In the genomic region with DNA sequence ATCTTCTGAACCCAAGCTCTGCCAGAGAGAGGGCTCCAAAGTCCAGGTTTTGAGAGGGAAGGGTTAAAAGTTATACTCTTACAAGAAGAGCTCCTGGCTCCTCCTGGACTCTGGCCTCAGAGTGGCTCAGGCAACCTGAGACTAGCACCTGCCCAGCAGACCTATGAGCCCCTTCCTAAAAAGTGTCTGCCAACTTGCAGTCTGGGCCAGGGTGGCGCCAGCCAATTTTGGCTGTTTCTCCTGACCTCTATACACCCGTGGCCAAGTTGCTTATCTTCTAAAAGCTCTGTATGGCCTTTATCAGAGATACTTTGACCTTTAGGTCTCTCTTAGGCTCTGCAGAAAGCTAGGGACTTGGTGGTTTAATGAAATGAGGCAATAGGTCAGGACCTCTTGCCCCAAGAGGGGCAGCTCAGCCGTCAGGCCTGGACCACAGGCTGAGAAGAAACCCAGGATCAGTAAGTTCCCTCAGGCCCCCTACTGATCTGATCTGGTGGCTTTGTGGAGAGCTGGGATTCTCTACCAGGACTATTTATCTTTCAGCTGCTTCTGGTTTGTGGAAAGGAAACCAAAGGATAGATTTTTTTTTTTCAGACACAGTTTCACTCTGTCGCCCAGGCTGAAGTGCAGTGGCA, we compare ENCODE assay signal across 9 cellular contexts. TPM values are rescaled to one million over a fixed set of nuclear protein-coding genes. Genes with fewer than 3 reads are reported as not detected.
DNase-seq lines count a peak whose midpoint lies in the region; ATAC-seq, FAIRE-seq and TF ChIP-seq lines count a peak whose summit lies in the region.
"Had no signal": no experiment of that assay in that cellular context is flagged by ENCODE, and none has a peak within 500 bp of the region (broad histone marks: within the 10 kb centered on the region; RNA-seq: fewer than 3 reads in every experiment).

No MANE protein-coding gene starts in this region.

- peak overlapping the region; percentile 86 to 94 for H3K27ac ChIP-seq in small intestine (ENCODE audit: low read depth in 1 of 2, low read length in 1 of 2)

- no peaks in the 10 kb centered on the region for H3K27me3 ChIP-seq in small intestine (ENCODE audit: control insufficient read depth in 2 of 2, insufficient read depth in 2 of 2, low read length in 2 of 2)

- WGBS in small intestine, 3 donors, result 13 to 40% (median 25%) methylated on average over 4 of the region's 4 CpGs

- no peak for FAIRE-seq in small intestine (lab: Jason Lieb, UNC)
- FAIRE-seq: urothelium cell line had no signal

- H3K4me1 ChIP-seq in small intestine (ENCODE audit: control insufficient read depth in 2 of 2, insufficient read depth in 1 of 2, low read depth in 1 of 2, low read length in 1 of 2), result peaks cover 22 to 24% of the 10 kb centered on the region in 2 donors

- TF ChIP-seq POLR2A in GM18505 (IDR thresholded peaks at IDR 0.05; ENCODE audit: borderline replicate concordance, extremely low read depth, insufficient read depth, insufficient read length), result no peak

- ATAC-seq in left lobe of liver (peak; percentile 76), GM18505 (IDR thresholded peaks at IDR 0.05; ENCODE audit: unreplicated experiment) (no peak), HG03097 (IDR thresholded peaks at IDR 0.05; ENCODE audit: low FRiP score, unreplicated experiment) (no peak)

- H3K36me3 ChIP-seq in small intestine (ENCODE audit: control insufficient read depth in 2 of 2, insufficient read depth in 2 of 2, low read length in 2 of 2), result no peaks in the 10 kb centered on the region

- H3K9me3 ChIP-seq in small intestine (ENCODE audit: control insufficient read depth, low read depth), result no peaks in the 10 kb centered on the region

- DNase-seq in HuH-7.5 (ENCODE audit: low spot score), result peak; percentile 23
- DNase-seq in amniotic epithelial cell (ENCODE audit: low read depth), result peak; percentile 22
- peak; percentile 85 for DNase-seq in left lobe of liver (ENCODE audit: low spot score)
- peak; percentile 84 for DNase-seq in small intestine
- no peak for DNase-seq in AG08396 (ENCODE audit: low spot score)
- no peak for DNase-seq in hippocampal formation (lab: John Stamatoyannopoulos, UW)

- H3K4me3 ChIP-seq in small intestine (ENCODE audit: low read depth in 1 of 2, low read length in 2 of 2), result peak overlapping the region in 1 of 2 donors; percentile 20

RNA-seq across cellular contexts. Expression of a gene that starts 10.3 kb away (rescaled TPM):
- 0.58 TPM for total RNA-seq in left lobe of liver
- under 1 TPM; 0.54 to 0.89 (median 0.84) TPM for polyA plus RNA-seq in small intestine

RNA-seq across cellular contexts. Expression of a gene that starts 36.6 kb away (rescaled TPM):
- total RNA-seq in left lobe of liver, result 6.1 TPM
- polyA plus RNA-seq in small intestine, result 10 to 100 TPM; 26.4 to 49.8 (median 33.2) TPM

Comparison
In these comparisons a context has a peak if more than half of its experiments do, and no peak if none do; other contexts are left out.
1. DNase-seq: peak in HuH-7.5 (single experiment), amniotic epithelial cell (single experiment), left lobe of liver (single experiment) and small intestine (single experiment); none in AG08396 (single experiment) and hippocampal formation (0 of 2).